Comparison of ENCODE assay signal across 20 cellular contexts in the genomic region with DNA sequence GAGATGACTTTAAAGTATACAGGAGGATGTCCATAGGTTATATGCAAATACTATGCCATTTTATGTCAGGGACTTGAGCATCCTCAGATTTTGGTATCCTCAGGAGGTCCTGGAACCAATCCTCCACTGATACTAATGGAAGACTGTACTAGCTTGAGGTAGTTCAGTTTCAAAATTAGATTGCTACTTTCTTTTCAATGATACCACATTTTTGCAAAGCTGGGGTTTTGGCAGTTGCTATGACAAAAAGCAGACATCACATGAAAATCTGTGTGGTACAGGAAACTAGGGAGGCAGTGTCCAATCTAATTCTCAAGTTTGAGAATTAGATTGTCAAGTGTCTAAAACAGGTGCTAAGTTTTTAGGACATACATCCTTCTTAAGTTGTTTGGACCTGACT.
"Had no signal": no experiment of that assay in that cellular context is flagged by ENCODE, and none has a peak within 500 bp of the region (broad histone marks: within the 10 kb centered on the region; RNA-seq: fewer than 3 reads in every experiment).

No MANE protein-coding gene starts in this region.

- H3K27me3 Mint-ChIP-seq: effector memory CD8-positive, alpha-beta T cell; natural killer cell treated with Interleukin-12 subunit alpha and Interleukin-12 subunit beta and Interleukin-15 and Interleukin-18, amount 100 ng/mL, for 72 hours had no signal

- FAIRE-seq: endometrium, frontal cortex, urothelium cell line had no signal

- ATAC-seq: effector memory CD8-positive, alpha-beta T cell; left ventricle myocardium superior; lower lobe of right lung; pancreas; sciatic nerve had no signal

- H3K27ac Mint-ChIP-seq: effector memory CD8-positive, alpha-beta T cell; natural killer cell treated with Interleukin-12 subunit alpha and Interleukin-12 subunit beta and Interleukin-15 and Interleukin-18, amount 100 ng/mL, for 72 hours had no signal

- H3K9me3 Mint-ChIP-seq: natural killer cell treated with Interleukin-12 subunit alpha and Interleukin-12 subunit beta and Interleukin-15 and Interleukin-18, amount 100 ng/mL, for 72 hours had no signal

- H3K4me3 Mint-ChIP-seq: effector memory CD8-positive, alpha-beta T cell; immature natural killer cell; natural killer cell treated with Interleukin-12 subunit alpha and Interleukin-12 subunit beta and Interleukin-15 and Interleukin-18, amount 100 ng/mL, for 72 hours; neural crest cell had no signal

- DNase-seq: cortex of kidney; effector memory CD8-positive, alpha-beta T cell; hypothalamus; immature natural killer cell; islet precursor cell; left ventricle myocardium superior; lower lobe of right lung; pancreas; stimulated activated CD4-positive, alpha-beta T cell treated with anti-CD3 and anti-CD28 coated beads, Interleukin-12 subunit alpha, Interleukin-12 subunit beta, amount 100 ng/mL, for 4 hours; stimulated activated CD4-positive, alpha-beta T cell treated with anti-CD3 and anti-CD28 coated beads, Interleukin-1b, Interleukin-23, amount 100 ng/mL, for 48 hours; stimulated activated CD4-positive, alpha-beta T cell treated with anti-CD3 and anti-CD28 coated beads, Interleukin-4, amount 100 ng/mL, for 1 hour; stimulated activated CD8-positive, alpha-beta memory T cell treated with anti-CD3 and anti-CD28 coated beads, Interleukin-4, amount 100 ng/mL, for 48 hours; stimulated activated naive CD4-positive, alpha-beta T cell; upper lobe of left lung had no signal
